ENCODE assay signal across 27 cellular contexts in genomic region chr10:101403161-101403560, GRCh38.
"Had no signal": no experiment of that assay in that cellular context is flagged by ENCODE, and none has a peak within 500 bp of the region (broad histone marks: within the 10 kb centered on the region; RNA-seq: fewer than 3 reads in every experiment).

No MANE protein-coding gene starts in this region.

- H3K4me2 ChIP-seq: hepatocyte, neural progenitor cell, smooth muscle cell had no signal

- H3K27ac ChIP-seq: foreskin keratinocyte, gastroesophageal sphincter, heart left ventricle, hepatocyte, left lung, lower lobe of right lung, neural progenitor cell, parathyroid adenoma, right lobe of liver, suprapubic skin, transverse colon, upper lobe of right lung, uterus had no signal

- H3K36me3 Mint-ChIP-seq: mesothelial cell of epicardium, neural progenitor cell had no signal

- H3K4me3 Mint-ChIP-seq: effector memory CD8-positive, alpha-beta T cell; mesothelial cell of epicardium; naive thymus-derived CD4-positive, alpha-beta T cell; nephron; neural progenitor cell; stimulated activated naive CD8-positive, alpha-beta T cell treated with anti-CD3 and anti-CD28 coated beads, Interleukin-15, amount 100 ng/mL, for 72 hours had no signal

- H3K27me3 ChIP-seq: foreskin keratinocyte, gastroesophageal sphincter, heart left ventricle, hepatocyte, left lung, neural progenitor cell, right lobe of liver, suprapubic skin, transverse colon, upper lobe of right lung, uterus had no signal

- H3K4me1 Mint-ChIP-seq: mesothelial cell of epicardium; stimulated activated naive CD8-positive, alpha-beta T cell treated with anti-CD3 and anti-CD28 coated beads, Interleukin-15, amount 100 ng/mL, for 72 hours had no signal

- H3K9me3 ChIP-seq: gastroesophageal sphincter, heart left ventricle, left lung, lower lobe of right lung, right lobe of liver, suprapubic skin, transverse colon, upper lobe of right lung, uterus had no signal

- H3K36me3 ChIP-seq: lower lobe of right lung, neural progenitor cell, right lobe of liver, transverse colon, upper lobe of right lung, uterus had no signal

- H3K27ac Mint-ChIP-seq: effector memory CD8-positive, alpha-beta T cell; mesothelial cell of epicardium; nephron; neural progenitor cell; progenitor cell of endocrine pancreas; stimulated activated naive CD8-positive, alpha-beta T cell treated with anti-CD3 and anti-CD28 coated beads, Interleukin-15, amount 100 ng/mL, for 72 hours had no signal

- ATAC-seq: effector memory CD8-positive, alpha-beta T cell; foreskin keratinocyte; gastroesophageal sphincter; heart left ventricle; left cardiac atrium; left lung; lower lobe of right lung; naive thymus-derived CD4-positive, alpha-beta T cell; right lobe of liver; stimulated activated naive CD8-positive, alpha-beta T cell treated with anti-CD3 and anti-CD28 coated beads, Interleukin-15, amount 100 ng/mL, for 72 hours; upper lobe of right lung had no signal

- H3K4me1 ChIP-seq: foreskin keratinocyte, left lung, lower lobe of right lung, parathyroid adenoma, right lobe of liver, suprapubic skin, transverse colon, upper lobe of right lung, uterus had no signal

- DNase-seq: cortex of kidney; effector memory CD8-positive, alpha-beta T cell; foreskin keratinocyte; heart left ventricle; left cardiac atrium; left lung; lower lobe of right lung; naive thymus-derived CD4-positive, alpha-beta T cell; right lobe of liver; stimulated activated CD4-positive, alpha-beta T cell treated with anti-CD3 and anti-CD28 coated beads, Interleukin-12 subunit alpha, Interleukin-12 subunit beta, amount 100 ng/mL, for 4 hours; stimulated activated CD4-positive, alpha-beta T cell treated with anti-CD3 and anti-CD28 coated beads, Interleukin-1b, Interleukin-23, amount 100 ng/mL, for 48 hours; stimulated activated CD4-positive, alpha-beta T cell treated with anti-CD3 and anti-CD28 coated beads, Interleukin-4, amount 100 ng/mL, for 1 hour; stimulated activated CD8-positive, alpha-beta memory T cell treated with anti-CD3 and anti-CD28 coated beads, Interleukin-4, amount 100 ng/mL, for 48 hours; stimulated activated naive CD4-positive, alpha-beta T cell; stimulated activated naive CD8-positive, alpha-beta T cell treated with anti-CD3 and anti-CD28 coated beads, Interleukin-15, amount 100 ng/mL, for 72 hours; transverse colon; upper lobe of right lung; uterus had no signal

- H2AFZ ChIP-seq: hepatocyte, neural progenitor cell, parathyroid adenoma had no signal

- H3K9me3 Mint-ChIP-seq: effector memory CD8-positive, alpha-beta T cell; mesothelial cell of epicardium; naive thymus-derived CD4-positive, alpha-beta T cell; nephron; neural progenitor cell; stimulated activated naive CD8-positive, alpha-beta T cell treated with anti-CD3 and anti-CD28 coated beads, Interleukin-15, amount 100 ng/mL, for 72 hours had no signal

- H3K4me3 ChIP-seq: gastroesophageal sphincter, heart left ventricle, hepatocyte, left lung, lower lobe of right lung, neural progenitor cell, right lobe of liver, smooth muscle cell, suprapubic skin, transverse colon, upper lobe of right lung, uterus had no signal

- H3K9ac ChIP-seq: neural progenitor cell, parathyroid adenoma had no signal

- H3K27me3 Mint-ChIP-seq: effector memory CD8-positive, alpha-beta T cell; naive thymus-derived CD4-positive, alpha-beta T cell; progenitor cell of endocrine pancreas; stimulated activated naive CD8-positive, alpha-beta T cell treated with anti-CD3 and anti-CD28 coated beads, Interleukin-15, amount 100 ng/mL, for 72 hours had no signal
